In the genomic region with DNA sequence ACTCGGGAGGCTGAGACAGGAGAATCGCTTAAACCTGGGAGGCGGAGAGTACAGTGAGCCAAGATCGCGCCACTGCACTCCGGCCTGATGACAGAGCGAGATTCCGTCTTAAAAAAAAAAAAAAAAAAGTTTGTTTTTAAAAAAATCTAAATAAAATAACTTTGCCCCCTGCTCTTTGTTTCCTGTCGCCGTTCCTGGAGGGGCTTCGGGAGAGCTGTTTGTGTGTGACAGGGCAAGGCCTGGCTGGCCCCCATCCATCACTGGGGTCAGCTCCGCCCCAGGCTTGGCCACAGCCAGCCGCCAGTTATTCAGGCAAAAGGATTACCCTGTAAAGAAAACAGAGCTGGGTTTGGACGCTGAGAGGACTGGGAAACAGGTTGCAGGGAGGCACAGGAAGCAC, we compare ENCODE assay signal across 31 cellular contexts. TPM values are rescaled to one million over a fixed set of nuclear protein-coding genes. Genes with fewer than 3 reads are reported as not detected.
"Had no signal": no experiment of that assay in that cellular context is flagged by ENCODE, and none has a peak within 500 bp of the region (broad histone marks: within the 10 kb centered on the region; RNA-seq: fewer than 3 reads in every experiment).

No MANE protein-coding gene starts in this region.

- H3K27ac Mint-ChIP-seq: stimulated activated naive B cell treated with anti-CD40 and anti-IgM and Interleukin-4, amounts not matched to agents 10 μg/mL and 1 μg/mL and 100 μg/mL, for 72 hours; stimulated activated naive CD8-positive, alpha-beta T cell treated with anti-CD3 and anti-CD28 coated beads, Interleukin-15, Interleukin-2, amounts not matched to agents 100 ng/mL and 50 ng/mL, for 24 hours had no signal

- DNase-seq: dermis blood vessel endothelial cell; effector memory CD4-positive, alpha-beta T cell; foreskin melanocyte; glutamatergic neuron; heart right ventricle; hippocampal formation; immature natural killer cell; islet precursor cell; kidney glomerular epithelial cell; left colon; left ventricle myocardium inferior; lower lobe of right lung; natural killer cell; occipital lobe; pancreas; small intestine; stimulated activated CD4-positive, alpha-beta T cell treated with anti-CD3 and anti-CD28 coated beads, Interleukin-15, amount 100 ng/mL, for 24 hours; stimulated activated CD4-positive, alpha-beta T cell treated with anti-CD3 and anti-CD28 coated beads, Interleukin-2, amount 100 ng/mL, for 48 hours; stimulated activated naive B cell treated with anti-CD40 and anti-IgM and Interleukin-4, amounts not matched to agents 10 μg/mL and 1 μg/mL and 100 μg/mL, for 72 hours had no signal

- H3K4me1 ChIP-seq: heart right ventricle, left ventricle myocardium inferior, lower lobe of right lung, pancreas, right atrium auricular region, tibial nerve had no signal

- H3K4me3 ChIP-seq: coronary artery, esophagus muscularis mucosa, heart right ventricle, left ventricle myocardium inferior, lower lobe of right lung, pancreas, prostate gland, right atrium auricular region, thoracic aorta, tibial nerve had no signal

- H3K4me3 Mint-ChIP-seq: immature natural killer cell; natural killer cell; stimulated activated naive B cell treated with anti-CD40 and anti-IgM and Interleukin-4, amounts not matched to agents 10 μg/mL and 1 μg/mL and 100 μg/mL, for 72 hours; stimulated activated naive CD8-positive, alpha-beta T cell treated with anti-CD3 and anti-CD28 coated beads, Interleukin-15, Interleukin-2, amounts not matched to agents 100 ng/mL and 50 ng/mL, for 24 hours had no signal

- H3K4me1 Mint-ChIP-seq: stimulated activated naive B cell treated with anti-CD40 and anti-IgM and Interleukin-4, amounts not matched to agents 10 μg/mL and 1 μg/mL and 100 μg/mL, for 72 hours had no signal

- H3K27me3 ChIP-seq: esophagus muscularis mucosa, pancreas, right atrium auricular region had no signal

- FAIRE-seq: endothelial cell of umbilical vein, pancreas, small intestine had no signal

- H3K36me3 Mint-ChIP-seq: immature natural killer cell; natural killer cell; stimulated activated naive B cell treated with anti-CD40 and anti-IgM and Interleukin-4, amounts not matched to agents 10 μg/mL and 1 μg/mL and 100 μg/mL, for 72 hours had no signal

- H3K9me3 ChIP-seq: esophagus muscularis mucosa, heart right ventricle, left ventricle myocardium inferior, lower lobe of right lung, pancreas, prostate gland, right atrium auricular region, thoracic aorta, tibial nerve had no signal

- H3K27ac ChIP-seq: coronary artery, esophagus muscularis mucosa, heart right ventricle, left ventricle myocardium inferior, lower lobe of right lung, pancreas, prostate gland, right atrium auricular region, thoracic aorta, tibial nerve had no signal

- H3K36me3 ChIP-seq: esophagus muscularis mucosa, heart right ventricle, left ventricle myocardium inferior, lower lobe of right lung, pancreas, prostate gland, right atrium auricular region, thoracic aorta, tibial nerve had no signal

- H3K9me3 Mint-ChIP-seq: immature natural killer cell; natural killer cell; stimulated activated naive B cell treated with anti-CD40 and anti-IgM and Interleukin-4, amounts not matched to agents 10 μg/mL and 1 μg/mL and 100 μg/mL, for 72 hours; stimulated activated naive CD8-positive, alpha-beta T cell treated with anti-CD3 and anti-CD28 coated beads, Interleukin-15, Interleukin-2, amounts not matched to agents 100 ng/mL and 50 ng/mL, for 24 hours had no signal

- ATAC-seq: heart right ventricle; left colon; lower lobe of right lung; natural killer cell; pancreas; stimulated activated naive B cell treated with anti-CD40 and anti-IgM and Interleukin-4, amounts not matched to agents 10 μg/mL and 1 μg/mL and 100 μg/mL, for 72 hours had no signal

RNA-seq across cellular contexts. Expression of gene LEP, which starts 16.4 kb away (rescaled TPM):
- total RNA-seq: dermis blood vessel endothelial cell, endothelial cell of umbilical vein, epithelial cell of proximal tubule, esophagus muscularis mucosa, lower lobe of right lung, mononuclear cell, natural killer cell, occipital lobe, prostate gland, thoracic aorta, urinary bladder had no signal
- polyA plus RNA-seq: endothelial cell of umbilical vein, immature natural killer cell, neural cell had no signal
